In the genomic region with DNA sequence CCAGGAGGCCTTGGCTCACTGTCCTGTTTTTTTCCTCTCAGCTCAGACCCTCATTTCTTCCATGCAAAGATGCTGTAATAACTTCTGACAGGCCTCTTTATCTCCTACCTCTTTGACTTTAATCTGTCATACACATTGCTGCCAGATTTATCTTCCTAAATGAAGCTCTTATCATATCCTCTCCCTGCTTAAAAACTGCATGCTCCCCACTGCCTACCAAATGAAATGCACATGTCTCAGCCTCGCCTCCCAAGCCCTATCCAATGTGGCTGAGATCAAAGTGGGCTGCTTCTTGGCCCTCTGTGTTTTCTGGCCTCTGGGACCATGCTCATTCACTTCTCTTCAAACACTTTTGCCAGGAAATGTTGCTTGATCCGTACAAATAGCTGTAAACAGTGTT, we compare ENCODE assay signal across 14 cellular contexts. TPM values are rescaled to one million over a fixed set of nuclear protein-coding genes. Genes with fewer than 3 reads are reported as not detected.
DNase-seq lines count a peak whose midpoint lies in the region; ATAC-seq and TF ChIP-seq lines count a peak whose summit lies in the region.
"Had no signal": no experiment of that assay in that cellular context is flagged by ENCODE, and none has a peak within 500 bp of the region (broad histone marks: within the 10 kb centered on the region; RNA-seq: fewer than 3 reads in every experiment).

No MANE protein-coding gene starts in this region.

- H3K4me1 Mint-ChIP-seq in brain (peaks cover 46% of the 10 kb centered on the region), nephron progenitor cell (peaks cover 30% of the 10 kb centered on the region)
- H3K4me1 Mint-ChIP-seq: CD4-positive, CD25-positive, alpha-beta regulatory T cell had no signal

- TF ChIP-seq EP300 in transverse colon (IDR thresholded peaks at IDR 0.05; ENCODE audit: low read depth) = no peak

- H3K4me3 Mint-ChIP-seq in brain (no peak overlapping the region), nephron progenitor cell (no peak overlapping the region)
- H3K4me3 Mint-ChIP-seq: CD4-positive, CD25-positive, alpha-beta regulatory T cell had no signal

- intact Hi-C loops in Right ventricle myocardium superior (cut with DNase I) (no loop called here), transverse colon (cut with DNase I; ENCODE audit: low total_unique reads) (no loop called here)

- no peak overlapping the region for H3K4me3 ChIP-seq in right atrium auricular region
- no peak overlapping the region for H3K4me3 ChIP-seq in transverse colon
- H3K4me3 ChIP-seq: BLaER1 treated with 17β-estradiol and CSF1 and Interleukin-3, amounts not matched to agents 10 nM and 100 nM; GM23248 had no signal

- H3K27me3 Mint-ChIP-seq in brain (peaks cover 4% of the 10 kb centered on the region), nephron progenitor cell (ENCODE audit: low read depth, poor library complexity) (peaks cover 5% of the 10 kb centered on the region)

- H3K4me1 ChIP-seq in right atrium auricular region (peaks cover 0 to 16% of the 10 kb centered on the region in 2 donors), transverse colon (peaks cover 0 to 3% (median 0%) of the 10 kb centered on the region in 4 donors)

- H3K27ac Mint-ChIP-seq in brain (peak overlapping the region in 3 of 5 experiments; percentile 43 to 58 (median 48)), nephron progenitor cell (peak overlapping the region; percentile 22)

- peak; percentile 7 for DNase-seq in right atrium auricular region (ENCODE audit: low spot score)
- no peak for DNase-seq in Right ventricle myocardium superior
- no peak for DNase-seq in nephron progenitor cell
- DNase-seq in transverse colon = no peak
- DNase-seq in NCI-H1105 treated with DMSO at 0.1 percent for 48 hours (lab: John Stamatoyannopoulos, UW) = no peak
- no peak for DNase-seq in NCI-H2196 (lab: John Stamatoyannopoulos, UW; ENCODE audit: unreplicated experiment)
- DNase-seq in NCI-H1694 (lab: John Stamatoyannopoulos, UW) = no peak
- DNase-seq: AML-193; CD4-positive, CD25-positive, alpha-beta regulatory T cell; DMS53; GM23248 had no signal

- no peaks in the 10 kb centered on the region for H3K9me3 ChIP-seq in right atrium auricular region
- no peaks in the 10 kb centered on the region for H3K9me3 ChIP-seq in transverse colon
- H3K9me3 ChIP-seq: BLaER1 treated with 17β-estradiol and CSF1 and Interleukin-3, amounts not matched to agents 10 nM and 100 nM had no signal

- in situ Hi-C loops in transverse colon (cut with MboI; ENCODE audit: low pct_ligation_motif_present in 1 of 4, low pct_unique_long_range_greater_than_20kb in 1 of 4, low sequenced_read_pairs in 3 of 4) = no loop called here

- no peak for ATAC-seq in Right ventricle myocardium superior (ENCODE audit: poor library complexity)

- H3K27me3 ChIP-seq in right atrium auricular region (no peaks in the 10 kb centered on the region), transverse colon (no peaks in the 10 kb centered on the region)
- H3K27me3 ChIP-seq: BLaER1 treated with 17β-estradiol and CSF1 and Interleukin-3, amounts not matched to agents 10 nM and 100 nM had no signal

- peak overlapping the region; percentile 36 to 68 for H3K27ac ChIP-seq in right atrium auricular region
- H3K27ac ChIP-seq in transverse colon = no peak overlapping the region
- H3K27ac ChIP-seq: 22Rv1; BLaER1 treated with 17β-estradiol and CSF1 and Interleukin-3, amounts not matched to agents 10 nM and 100 nM; GM23248 had no signal

- H3K36me3 Mint-ChIP-seq in brain (no peaks in the 10 kb centered on the region), nephron progenitor cell (ENCODE audit: low read depth) (no peaks in the 10 kb centered on the region)
- H3K36me3 Mint-ChIP-seq: CD4-positive, CD25-positive, alpha-beta regulatory T cell had no signal

- TF ChIP-seq CTCF in right atrium auricular region (IDR thresholded peaks at IDR 0.05) = no peak
- no peak for TF ChIP-seq CTCF in brain (conservative IDR thresholded peaks at IDR 0.05)
- no peak for TF ChIP-seq CTCF in nephron progenitor cell (IDR thresholded peaks at IDR 0.05)
- TF ChIP-seq CTCF in transverse colon (IDR thresholded peaks at IDR 0.05) = no peak

- H3K36me3 ChIP-seq in right atrium auricular region (no peaks in the 10 kb centered on the region), transverse colon (no peaks in the 10 kb centered on the region)
- H3K36me3 ChIP-seq: BLaER1 treated with 17β-estradiol and CSF1 and Interleukin-3, amounts not matched to agents 10 nM and 100 nM had no signal

- no peak for TF ChIP-seq POLR2A in transverse colon (IDR thresholded peaks at IDR 0.05)

- 83 to 100% methylated on average over 1 to 2 of the region's 2 CpGs for WGBS in transverse colon (ENCODE audit: low coverage in 1 of 2), 2 donors

- peaks cover 0 to 6% (median 2%) of the 10 kb centered on the region in 5 experiments for H3K9me3 Mint-ChIP-seq in brain
- peaks cover 6% of the 10 kb centered on the region for H3K9me3 Mint-ChIP-seq in nephron progenitor cell

RNA-seq across cellular contexts. Expression of a gene that starts 38.3 kb away (rescaled TPM):
- total RNA-seq in right atrium auricular region (10 to 100 TPM; 74.5 to 76.3 TPM), Right ventricle myocardium superior (119 TPM), transverse colon (100 to 1,000 TPM in 1 of 4 donors, 10 to 100 TPM in 3; 82.7 to 120 (median 93.3) TPM)
- polyA plus RNA-seq in brain (ENCODE audit: insufficient read depth, low read depth, low replicate concordance) = 163 TPM

Comparison
In these comparisons a context has a peak if more than half of its experiments do, and no peak if none do; other contexts are left out.
1. H3K27ac ChIP-seq: peak in right atrium auricular region (2 of 2); none in transverse colon (0 of 4).